In genomic region chr1:222570837-222571236, GRCh38 we compare ENCODE assay signal across 37 cellular contexts. TPM values are rescaled to one million over a fixed set of nuclear protein-coding genes. Genes with fewer than 3 reads are reported as not detected.
"Had no signal": no experiment of that assay in that cellular context is flagged by ENCODE, and none has a peak within 500 bp of the region (broad histone marks: within the 10 kb centered on the region; RNA-seq: fewer than 3 reads in every experiment).

No MANE protein-coding gene starts in this region.

- H3K4me1 Mint-ChIP-seq: activated CD4-positive, alpha-beta T cell treated with anti-CD3 and anti-CD28 coated beads, Interleukin-2, amount 10 ng/mL, durations not matched to agents 24 days and 14 days; activated T-helper 17 cell treated with anti-CD3 and anti-CD28 coated beads, Interleukin-2, amount 50 U/mL, for 72 hours had no signal

- DNase-seq: activated B cell treated with CpG ODN at 0.5 μM for 24 hours; activated CD4-positive, alpha-beta memory T cell treated with anti-CD3 and anti-CD28 coated beads for 36 hours; activated CD4-positive, alpha-beta T cell treated with anti-CD3 and anti-CD28 coated beads for 4 hours; activated CD4-positive, alpha-beta T cell treated with anti-CD3 and anti-CD28 coated beads, Interleukin-2, amount 10 ng/mL, durations not matched to agents 24 days and 14 days; activated CD4-positive, alpha-beta T cell treated with anti-CD3 and anti-CD28 coated beads, Interleukin-2, amount 50 U/mL, for 1 hour; activated CD4-positive, alpha-beta T cell treated with anti-CD3 and anti-CD28 coated beads, Interleukin-2, amount 50 U/mL, for 4 hours; activated CD4-positive, CD25-positive, alpha-beta regulatory T cell treated with anti-CD3 and anti-CD28 coated beads, Interleukin-2, amount 50 U/mL, for 72 hours; activated CD8-positive, alpha-beta memory T cell treated with anti-CD3 and anti-CD28 coated beads, Interleukin-2, amount 50 U/mL, for 4 hours; activated CD8-positive, alpha-beta T cell treated with anti-CD3 and anti-CD28 coated beads for 36 hours; activated effector memory CD4-positive, alpha-beta T cell treated with anti-CD3 and anti-CD28 coated beads, Interleukin-2, amount 50 U/mL, for 16 hours; activated gamma-delta T cell treated with Interleukin-2 at 50 U/mL for 16 hours; activated naive CD4-positive, alpha-beta T cell; activated naive CD4-positive, alpha-beta T cell treated with anti-CD3 and anti-CD28 coated beads for 36 hours; activated naive CD4-positive, alpha-beta T cell treated with anti-CD3 and anti-CD28 coated beads, Interleukin-2, amount 50 U/mL, for 16 hours; activated naive CD8-positive, alpha-beta T cell treated with anti-CD3 and anti-CD28 coated beads for 36 hours; activated T-cell treated with anti-CD3 and anti-CD28 coated beads for 4 hours; activated T-cell treated with anti-CD3 and anti-CD28 coated beads, Interleukin-2, amount 50 U/mL, for 1 hour; activated T-cell treated with anti-CD3 and anti-CD28 coated beads, Interleukin-2, amount 50 U/mL, for 4 hours; activated T-cell treated with anti-CD3 and anti-CD28 coated beads, Interleukin-2, amount 50 U/mL, for 72 hours; adrenal gland; amniotic stem cell; aorta; body of pancreas; brain microvascular endothelial cell; central memory CD4-positive, alpha-beta T cell; T-helper 1 cell; T-helper 2 cell; T-helper 9 cell had no signal

- H3K36me3 ChIP-seq: breast epithelium had no signal

- H3K9me3 Mint-ChIP-seq: activated CD4-positive, alpha-beta T cell treated with anti-CD3 and anti-CD28 coated beads, Interleukin-2, amount 10 ng/mL, durations not matched to agents 24 days and 14 days; activated naive CD4-positive, alpha-beta T cell treated with anti-CD3 and anti-CD28 coated beads for 36 hours; activated T-cell treated with anti-CD3 and anti-CD28 coated beads, Interleukin-2, amount 50 U/mL, for 4 hours; activated T-cell treated with anti-CD3 and anti-CD28 coated beads, Interleukin-2, amount 50 U/mL, for 72 hours; activated T-helper 17 cell treated with anti-CD3 and anti-CD28 coated beads, Interleukin-2, amount 50 U/mL, for 72 hours; T-helper 2 cell treated with Interferon-gamma antibody and Interleukin-4, amounts not matched to agents 5 μg/mL and 100 μg/mL, for 36 hours had no signal

- H3K27ac ChIP-seq: adrenal gland, body of pancreas, brain microvascular endothelial cell, breast epithelium, VCaP had no signal

- H3K27me3 Mint-ChIP-seq: activated B cell treated with CpG ODN at 0.5 μM for 24 hours; activated CD4-positive, alpha-beta memory T cell treated with anti-CD3 and anti-CD28 coated beads for 36 hours; activated CD4-positive, alpha-beta T cell treated with anti-CD3 and anti-CD28 coated beads, Interleukin-2, amount 10 ng/mL, durations not matched to agents 24 days and 14 days; activated CD8-positive, alpha-beta T cell treated with anti-CD3 and anti-CD28 coated beads for 36 hours; activated naive CD8-positive, alpha-beta T cell treated with anti-CD3 and anti-CD28 coated beads for 36 hours; activated T-helper 17 cell treated with anti-CD3 and anti-CD28 coated beads, Interleukin-2, amount 50 U/mL, for 72 hours had no signal

- ATAC-seq: activated CD8-positive, alpha-beta T cell treated with anti-CD3 and anti-CD28 coated beads for 36 hours; activated naive CD4-positive, alpha-beta T cell treated with anti-CD3 and anti-CD28 coated beads, Interleukin-2, amount 50 U/mL, for 72 hours; activated T-cell treated with anti-CD3 and anti-CD28 coated beads, Interleukin-2, amount 50 U/mL, for 4 hours; activated T-cell treated with anti-CD3 and anti-CD28 coated beads, Interleukin-2, amount 50 U/mL, for 72 hours; activated T-helper 17 cell treated with anti-CD3 and anti-CD28 coated beads, Interleukin-2, amount 50 U/mL, for 72 hours; body of pancreas had no signal

- H3K27me3 ChIP-seq: adrenal gland, body of pancreas, brain microvascular endothelial cell, breast epithelium had no signal

- H3K4me3 ChIP-seq: adrenal gland, body of pancreas, breast epithelium had no signal

- H3K27ac Mint-ChIP-seq: activated B cell treated with CpG ODN at 0.5 μM for 24 hours; activated CD4-positive, alpha-beta memory T cell treated with anti-CD3 and anti-CD28 coated beads for 36 hours; activated CD4-positive, alpha-beta T cell treated with anti-CD3 and anti-CD28 coated beads, Interleukin-2, amount 10 ng/mL, durations not matched to agents 24 days and 14 days; activated CD8-positive, alpha-beta T cell treated with anti-CD3 and anti-CD28 coated beads for 36 hours; activated naive CD4-positive, alpha-beta T cell treated with anti-CD3 and anti-CD28 coated beads for 36 hours; activated naive CD4-positive, alpha-beta T cell treated with anti-CD3 and anti-CD28 coated beads, Interleukin-2, amount 50 U/mL, for 72 hours; activated naive CD8-positive, alpha-beta T cell treated with anti-CD3 and anti-CD28 coated beads for 36 hours; activated T-cell treated with anti-CD3 and anti-CD28 coated beads, Interleukin-2, amount 50 U/mL, for 72 hours; activated T-helper 1 cell treated with anti-CD3 and anti-CD28 coated beads, Interleukin-12 subunit alpha, Interleukin-12 subunit beta, Interleukin-2, Interleukin-4 antibody, amounts not matched to agents 30 ng/mL and 10 ng/mL and 1 ng/mL, durations not matched to agents 14 hours and 24 hours and 36 hours; activated T-helper 17 cell treated with anti-CD3 and anti-CD28 coated beads, Interleukin-2, amount 50 U/mL, for 72 hours; T-helper 1 cell treated with Interleukin-12 subunit alpha and Interleukin-12 subunit beta and Interleukin-4 antibody, amounts not matched to agents 30 μg/mL and 1 μg/mL, for 36 hours; T-helper 2 cell treated with Interferon-gamma antibody and Interleukin-4, amounts not matched to agents 5 μg/mL and 100 μg/mL, for 36 hours had no signal

- H3K4me3 Mint-ChIP-seq: activated B cell treated with CpG ODN at 0.5 μM for 24 hours; activated CD4-positive, alpha-beta memory T cell treated with anti-CD3 and anti-CD28 coated beads for 36 hours; activated CD4-positive, alpha-beta T cell treated with anti-CD3 and anti-CD28 coated beads, Interleukin-2, amount 10 ng/mL, durations not matched to agents 24 days and 14 days; activated CD8-positive, alpha-beta T cell treated with anti-CD3 and anti-CD28 coated beads for 36 hours; activated naive CD4-positive, alpha-beta T cell treated with anti-CD3 and anti-CD28 coated beads for 36 hours; activated naive CD8-positive, alpha-beta T cell treated with anti-CD3 and anti-CD28 coated beads for 36 hours; activated T-cell treated with anti-CD3 and anti-CD28 coated beads, Interleukin-2, amount 50 U/mL, for 4 hours; activated T-cell treated with anti-CD3 and anti-CD28 coated beads, Interleukin-2, amount 50 U/mL, for 72 hours; activated T-helper 1 cell treated with anti-CD3 and anti-CD28 coated beads, Interleukin-12 subunit alpha, Interleukin-12 subunit beta, Interleukin-2, Interleukin-4 antibody, amounts not matched to agents 30 ng/mL and 10 ng/mL and 1 ng/mL, durations not matched to agents 14 hours and 24 hours and 36 hours; activated T-helper 17 cell treated with anti-CD3 and anti-CD28 coated beads, Interleukin-2, amount 50 U/mL, for 72 hours; T-helper 1 cell treated with Interleukin-12 subunit alpha and Interleukin-12 subunit beta and Interleukin-4 antibody, amounts not matched to agents 30 μg/mL and 1 μg/mL, for 36 hours; T-helper 2 cell treated with Interferon-gamma antibody and Interleukin-4, amounts not matched to agents 5 μg/mL and 100 μg/mL, for 36 hours had no signal

- H3K9me3 ChIP-seq: adrenal gland, body of pancreas had no signal

- FAIRE-seq: astrocyte had no signal

- H3K4me1 ChIP-seq: adrenal gland, body of pancreas, breast epithelium had no signal

RNA-seq across cellular contexts. Expression of gene HHIPL2, which starts 22.9 kb away (rescaled TPM):
- total RNA-seq: activated CD4-positive, alpha-beta memory T cell treated with anti-CD3 and anti-CD28 coated beads for 36 hours; activated CD8-positive, alpha-beta T cell treated with anti-CD3 and anti-CD28 coated beads for 36 hours; body of pancreas; cardiac septum had no signal
